1 cellular context compared by ENCODE assay signal in the genomic region with DNA sequence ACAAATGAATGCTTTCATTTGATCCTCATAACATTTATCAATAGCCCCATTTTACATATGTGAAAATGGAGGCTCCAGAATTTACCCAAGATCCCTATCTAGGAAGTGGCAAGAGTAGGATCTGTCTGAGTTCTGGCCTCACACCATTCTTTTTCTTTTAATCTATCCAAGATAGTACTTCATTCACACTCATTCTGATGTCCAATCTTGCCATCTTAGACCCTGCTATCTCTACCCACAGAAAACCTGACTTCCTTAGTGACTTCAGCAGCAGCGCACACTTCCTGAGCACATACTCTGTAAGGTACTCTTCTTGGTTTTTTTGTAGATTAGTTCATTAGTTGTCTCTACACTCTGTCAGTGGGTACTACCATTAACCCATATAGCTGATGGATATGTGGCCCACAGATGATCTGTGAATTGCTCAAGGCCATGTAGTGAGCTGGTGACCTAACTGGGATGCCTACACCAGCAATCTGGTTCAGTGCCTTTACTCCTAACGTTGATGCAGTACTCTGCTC.
TF ChIP-seq lines count a peak whose summit lies in the region.

No MANE protein-coding gene starts in this region.

TF ChIP-seq in K562, 482 proteins besides CTCF, POLR2A, EP300 and RAD21 (continued from another document and continues in another):
- TF ChIP-seq DEAF1 (CRISPR knock-in tag; IDR thresholded peaks at IDR 0.05) = no peak
- TF ChIP-seq ZNF274 (IDR thresholded peaks at IDR 0.05; ENCODE audit: borderline replicate concordance, low read depth, low read length) = no peak
- no peak for TF ChIP-seq ZBED1 (IDR thresholded peaks at IDR 0.05)
- TF ChIP-seq CEBPB (tag; IDR thresholded peaks at IDR 0.05) = no peak
- no peak for TF ChIP-seq ZKSCAN8 (CRISPR knock-in tag; IDR thresholded peaks at IDR 0.05)
- TF ChIP-seq KLF6 (CRISPR knock-in tag; IDR thresholded peaks at IDR 0.05; ENCODE audit: borderline replicate concordance) = no peak
- no peak for TF ChIP-seq SETDB1 (IDR thresholded peaks at IDR 0.05; ENCODE audit: low read length)
- TF ChIP-seq ATF4 (CRISPR knock-in tag; IDR thresholded peaks at IDR 0.05) = no peak
- TF ChIP-seq PRPF4 (IDR thresholded peaks at IDR 0.05; ENCODE audit: insufficient read depth, low read depth, low read length, poor library complexity, severe bottlenecking) = no peak
- no peak for TF ChIP-seq ZNF354B (CRISPR knock-in tag; IDR thresholded peaks at IDR 0.05)
- no peak for TF ChIP-seq MAX (CRISPR knock-in tag; IDR thresholded peaks at IDR 0.05)
- TF ChIP-seq ZNF717 (CRISPR knock-in tag; IDR thresholded peaks at IDR 0.05) = no peak
- no peak for TF ChIP-seq NONO (IDR thresholded peaks at IDR 0.05; ENCODE audit: low read depth in 2 of 2, low read length in 1 of 2)
- TF ChIP-seq, protein P1, sequence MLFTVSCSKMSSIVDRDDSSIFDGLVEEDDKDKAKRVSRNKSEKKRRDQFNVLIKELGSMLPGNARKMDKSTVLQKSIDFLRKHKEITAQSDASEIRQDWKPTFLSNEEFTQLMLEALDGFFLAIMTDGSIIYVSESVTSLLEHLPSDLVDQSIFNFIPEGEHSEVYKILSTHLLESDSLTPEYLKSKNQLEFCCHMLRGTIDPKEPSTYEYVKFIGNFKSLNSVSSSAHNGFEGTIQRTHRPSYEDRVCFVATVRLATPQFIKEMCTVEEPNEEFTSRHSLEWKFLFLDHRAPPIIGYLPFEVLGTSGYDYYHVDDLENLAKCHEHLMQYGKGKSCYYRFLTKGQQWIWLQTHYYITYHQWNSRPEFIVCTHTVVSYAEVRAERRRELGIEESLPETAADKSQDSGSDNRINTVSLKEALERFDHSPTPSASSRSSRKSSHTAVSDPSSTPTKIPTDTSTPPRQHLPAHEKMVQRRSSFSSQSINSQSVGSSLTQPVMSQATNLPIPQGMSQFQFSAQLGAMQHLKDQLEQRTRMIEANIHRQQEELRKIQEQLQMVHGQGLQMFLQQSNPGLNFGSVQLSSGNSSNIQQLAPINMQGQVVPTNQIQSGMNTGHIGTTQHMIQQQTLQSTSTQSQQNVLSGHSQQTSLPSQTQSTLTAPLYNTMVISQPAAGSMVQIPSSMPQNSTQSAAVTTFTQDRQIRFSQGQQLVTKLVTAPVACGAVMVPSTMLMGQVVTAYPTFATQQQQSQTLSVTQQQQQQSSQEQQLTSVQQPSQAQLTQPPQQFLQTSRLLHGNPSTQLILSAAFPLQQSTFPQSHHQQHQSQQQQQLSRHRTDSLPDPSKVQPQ (CRISPR knock-in tag; IDR thresholded peaks at IDR 0.05; ENCODE audit: borderline replicate concordance) = no peak
- TF ChIP-seq RBBP5 (IDR thresholded peaks at IDR 0.05; ENCODE audit: borderline replicate concordance, insufficient read depth, low read length, poor library complexity, severe bottlenecking) = no peak
- TF ChIP-seq BACH1 (tag; IDR thresholded peaks at IDR 0.05) = no peak
- peak; percentile 35 for TF ChIP-seq POLR2H (tag; IDR thresholded peaks at IDR 0.05; ENCODE audit: low read depth)
- TF ChIP-seq ZNF197 (CRISPR knock-in tag; IDR thresholded peaks at IDR 0.05; ENCODE audit: low read depth) = peak; percentile 32; the same call in 1 of the 2 replicates
- no peak for TF ChIP-seq NFE2 (IDR thresholded peaks at IDR 0.05; ENCODE audit: low read depth)
- TF ChIP-seq SUPT5H (IDR thresholded peaks at IDR 0.05) = no peak
- no peak for TF ChIP-seq ZFX (CRISPR knock-in tag; IDR thresholded peaks at IDR 0.05)
- TF ChIP-seq RB1 (IDR thresholded peaks at IDR 0.05; ENCODE audit: low read depth) = no peak
- no peak for TF ChIP-seq RBM17 (IDR thresholded peaks at IDR 0.05; ENCODE audit: borderline replicate concordance, low read depth, low read length)
- no peak for TF ChIP-seq HEY1 (CRISPR knock-in tag; IDR thresholded peaks at IDR 0.05; ENCODE audit: borderline replicate concordance)
- TF ChIP-seq, protein P2, sequence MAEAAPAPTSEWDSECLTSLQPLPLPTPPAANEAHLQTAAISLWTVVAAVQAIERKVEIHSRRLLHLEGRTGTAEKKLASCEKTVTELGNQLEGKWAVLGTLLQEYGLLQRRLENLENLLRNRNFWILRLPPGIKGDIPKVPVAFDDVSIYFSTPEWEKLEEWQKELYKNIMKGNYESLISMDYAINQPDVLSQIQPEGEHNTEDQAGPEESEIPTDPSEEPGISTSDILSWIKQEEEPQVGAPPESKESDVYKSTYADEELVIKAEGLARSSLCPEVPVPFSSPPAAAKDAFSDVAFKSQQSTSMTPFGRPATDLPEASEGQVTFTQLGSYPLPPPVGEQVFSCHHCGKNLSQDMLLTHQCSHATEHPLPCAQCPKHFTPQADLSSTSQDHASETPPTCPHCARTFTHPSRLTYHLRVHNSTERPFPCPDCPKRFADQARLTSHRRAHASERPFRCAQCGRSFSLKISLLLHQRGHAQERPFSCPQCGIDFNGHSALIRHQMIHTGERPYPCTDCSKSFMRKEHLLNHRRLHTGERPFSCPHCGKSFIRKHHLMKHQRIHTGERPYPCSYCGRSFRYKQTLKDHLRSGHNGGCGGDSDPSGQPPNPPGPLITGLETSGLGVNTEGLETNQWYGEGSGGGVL (CRISPR knock-in tag; IDR thresholded peaks at IDR 0.05) = no peak
- no peak for TF ChIP-seq GABPB2 (CRISPR knock-in tag; conservative IDR thresholded peaks at IDR 0.05)
- TF ChIP-seq ETV1 (tag; conservative IDR thresholded peaks at IDR 0.05; ENCODE audit: low read depth) = peak; percentile 66
- TF ChIP-seq CBX2 (IDR thresholded peaks at IDR 0.05; ENCODE audit: insufficient read depth, low read length, poor library complexity, severe bottlenecking) = no peak
- TF ChIP-seq ZNF445 (CRISPR knock-in tag; IDR thresholded peaks at IDR 0.05; ENCODE audit: low read depth) = no peak
- peak; percentile 87 for TF ChIP-seq BCOR (IDR thresholded peaks at IDR 0.05)
- TF ChIP-seq ASH1L (IDR thresholded peaks at IDR 0.05; ENCODE audit: borderline replicate concordance, low read depth, partially characterized antibody) = no peak
- TF ChIP-seq SRSF7 (optimal IDR thresholded peaks at IDR 0.05; ENCODE audit: low read depth, low read length) = no peak
- TF ChIP-seq ZNF280A (IDR thresholded peaks at IDR 0.05; ENCODE audit: low read depth, partially characterized antibody) = no peak
- TF ChIP-seq ATF7 (IDR thresholded peaks at IDR 0.05) = peak; percentile 21; the same call in 1 of the 2 replicates
- TF ChIP-seq MAZ (CRISPR knock-in tag; conservative IDR thresholded peaks at IDR 0.05 in 1 of 2, IDR thresholded peaks at IDR 0.05 in 1 of 2) = no peak
- peak; percentile 72; the same call in 1 of the 2 replicates for TF ChIP-seq ELF2 (CRISPR knock-in tag; IDR thresholded peaks at IDR 0.05)
- TF ChIP-seq, protein P3, sequence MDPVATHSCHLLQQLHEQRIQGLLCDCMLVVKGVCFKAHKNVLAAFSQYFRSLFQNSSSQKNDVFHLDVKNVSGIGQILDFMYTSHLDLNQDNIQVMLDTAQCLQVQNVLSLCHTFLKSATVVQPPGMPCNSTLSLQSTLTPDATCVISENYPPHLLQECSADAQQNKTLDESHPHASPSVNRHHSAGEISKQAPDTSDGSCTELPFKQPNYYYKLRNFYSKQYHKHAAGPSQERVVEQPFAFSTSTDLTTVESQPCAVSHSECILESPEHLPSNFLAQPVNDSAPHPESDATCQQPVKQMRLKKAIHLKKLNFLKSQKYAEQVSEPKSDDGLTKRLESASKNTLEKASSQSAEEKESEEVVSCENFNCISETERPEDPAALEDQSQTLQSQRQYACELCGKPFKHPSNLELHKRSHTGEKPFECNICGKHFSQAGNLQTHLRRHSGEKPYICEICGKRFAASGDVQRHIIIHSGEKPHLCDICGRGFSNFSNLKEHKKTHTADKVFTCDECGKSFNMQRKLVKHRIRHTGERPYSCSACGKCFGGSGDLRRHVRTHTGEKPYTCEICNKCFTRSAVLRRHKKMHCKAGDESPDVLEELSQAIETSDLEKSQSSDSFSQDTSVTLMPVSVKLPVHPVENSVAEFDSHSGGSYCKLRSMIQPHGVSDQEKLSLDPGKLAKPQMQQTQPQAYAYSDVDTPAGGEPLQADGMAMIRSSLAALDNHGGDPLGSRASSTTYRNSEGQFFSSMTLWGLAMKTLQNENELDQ (CRISPR knock-in tag; IDR thresholded peaks at IDR 0.05; ENCODE audit: borderline replicate concordance) = no peak
- TF ChIP-seq ZNF143 (CRISPR knock-in tag; IDR thresholded peaks at IDR 0.05) = no peak
- TF ChIP-seq SAFB (IDR thresholded peaks at IDR 0.05; ENCODE audit: borderline replicate concordance, low read depth, low read length) = no peak
- TF ChIP-seq NFRKB (IDR thresholded peaks at IDR 0.05; ENCODE audit: low read depth) = 0 out of 2 replicates have a peak, but pooled peaks have one; percentile 37
- no peak for TF ChIP-seq MCM7 (IDR thresholded peaks at IDR 0.05)
- no peak for TF ChIP-seq USF2 (CRISPR knock-in tag; IDR thresholded peaks at IDR 0.05)
- no peak for TF ChIP-seq LARP7 (IDR thresholded peaks at IDR 0.05)
- TF ChIP-seq MCM3 (IDR thresholded peaks at IDR 0.05) = no peak
- no peak for TF ChIP-seq STAT5A (IDR thresholded peaks at IDR 0.05; ENCODE audit: borderline replicate concordance, low read length)
- TF ChIP-seq STAG1 (CRISPR knock-in tag; IDR thresholded peaks at IDR 0.05; ENCODE audit: borderline replicate concordance) = no peak
- TF ChIP-seq GATA2 (CRISPR knock-in tag; IDR thresholded peaks at IDR 0.05) = peak; percentile 64
- no peak for TF ChIP-seq CREBBP (IDR thresholded peaks at IDR 0.05; ENCODE audit: low read depth, low read length)
- no peak for TF ChIP-seq ZFPM2 (CRISPR knock-in tag; IDR thresholded peaks at IDR 0.05)
- no peak for TF ChIP-seq TCFL5 (CRISPR knock-in tag; conservative IDR thresholded peaks at IDR 0.05)
- no peak for TF ChIP-seq PURB (CRISPR knock-in tag; IDR thresholded peaks at IDR 0.05; ENCODE audit: low read depth)
- TF ChIP-seq STAT5B (CRISPR knock-in tag; IDR thresholded peaks at IDR 0.05) = no peak
- no peak for TF ChIP-seq ZBTB17 (CRISPR knock-in tag; IDR thresholded peaks at IDR 0.05)
- 0 out of 2 replicates have a peak, but pooled peaks have one; percentile 12 for TF ChIP-seq MECOM (CRISPR knock-in tag; IDR thresholded peaks at IDR 0.05)
- TF ChIP-seq ZNF583 (CRISPR knock-in tag; IDR thresholded peaks at IDR 0.05) = no peak; the same call in 1 of the 2 replicates
- TF ChIP-seq CHD4 (IDR thresholded peaks at IDR 0.05; ENCODE audit: insufficient read depth, insufficient replicate concordance, low read depth, low read length, poor library complexity, severe bottlenecking) = no peak
- TF ChIP-seq, protein P4, sequence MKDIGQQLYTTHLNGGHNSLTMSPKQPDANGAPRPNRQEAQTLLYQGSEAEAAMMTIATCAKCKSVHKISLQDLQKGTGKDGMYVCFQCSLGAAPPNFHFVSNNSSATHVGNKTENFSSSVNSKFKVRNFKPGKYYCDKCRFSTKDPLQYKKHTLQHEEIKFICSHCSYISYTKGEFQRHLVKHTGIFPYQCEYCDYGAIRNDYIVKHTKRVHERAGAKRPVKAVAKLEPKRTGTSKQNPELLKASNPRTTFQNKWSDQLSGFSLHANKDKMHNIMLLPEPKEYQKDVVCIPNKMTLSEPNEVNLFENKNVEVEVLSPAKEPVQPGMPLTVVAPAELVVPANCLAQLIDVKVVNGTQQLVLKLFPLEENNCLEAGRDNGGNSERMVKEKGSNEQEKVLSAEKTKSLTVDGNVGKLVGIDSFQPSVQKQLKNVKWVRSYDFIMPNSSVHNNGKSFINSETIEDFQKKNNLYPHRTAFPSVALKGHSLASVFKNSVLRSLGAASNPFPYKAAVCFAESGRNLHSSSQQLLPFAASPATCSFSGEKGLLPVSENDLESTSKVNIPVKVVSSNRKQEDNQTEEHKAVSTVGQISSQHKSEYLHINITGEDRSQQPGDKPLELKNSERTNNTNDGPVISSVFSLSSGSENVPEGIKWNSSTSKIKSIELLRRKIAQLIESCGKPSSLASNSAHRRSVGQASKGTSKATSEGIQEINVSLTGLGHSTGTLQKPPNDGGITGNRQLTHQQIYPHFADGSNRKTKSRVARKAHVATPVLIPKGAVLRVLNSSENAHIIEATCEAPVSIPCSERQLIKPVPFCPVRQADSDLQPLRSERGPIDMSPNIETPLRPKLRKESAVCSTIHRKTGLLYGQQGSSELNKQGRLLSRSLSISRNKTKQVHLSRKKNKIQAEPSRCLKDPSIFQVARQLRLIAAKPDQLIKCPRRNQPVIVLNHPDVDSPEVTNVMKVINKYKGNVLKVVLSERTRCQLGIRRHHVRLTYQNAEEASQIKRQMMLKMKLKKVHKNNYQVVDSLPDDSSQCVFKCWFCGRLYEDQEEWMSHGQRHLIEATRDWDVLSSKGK (CRISPR knock-in tag; IDR thresholded peaks at IDR 0.05) = no peak
